18 cellular contexts compared by ENCODE assay signal in the genomic region with DNA sequence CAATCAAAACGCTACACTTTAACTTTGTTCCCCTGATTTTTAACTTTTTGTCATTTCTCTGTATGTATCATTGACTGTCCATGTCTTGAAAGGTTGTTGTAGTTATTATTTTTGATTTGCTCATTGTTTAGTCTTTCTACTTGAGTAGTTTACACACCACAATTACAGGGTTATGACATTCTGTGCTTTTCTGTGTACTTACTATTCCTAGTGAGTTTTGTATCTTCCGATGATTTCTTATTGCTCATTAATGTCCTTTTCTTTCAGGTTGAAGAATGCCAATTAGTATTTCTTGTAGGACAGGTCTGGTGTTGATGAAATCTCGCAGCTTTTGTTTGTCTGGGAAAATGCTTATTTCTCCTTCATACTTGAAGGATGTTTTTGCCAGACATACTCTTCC.
DNase-seq lines count a peak whose midpoint lies in the region; ATAC-seq, FAIRE-seq and TF ChIP-seq lines count a peak whose summit lies in the region.
"Had no signal": no experiment of that assay in that cellular context is flagged by ENCODE, and none has a peak within 500 bp of the region (broad histone marks: within the 10 kb centered on the region; RNA-seq: fewer than 3 reads in every experiment).

No MANE protein-coding gene starts in this region.

- no peaks in the 10 kb centered on the region for H4K20me1 ChIP-seq in GM23338 (replicated peaks; ENCODE audit: insufficient read depth)
- no peaks in the 10 kb centered on the region for H4K20me1 ChIP-seq in H1 (replicated peaks in 1 of 2; ENCODE audit: control insufficient read depth in 1 of 2, insufficient read depth in 2 of 2, low read length in 2 of 2)

- no peaks in the 10 kb centered on the region for H3F3A ChIP-seq in GM23338 (replicated peaks; ENCODE audit: low read depth)

- ATAC-seq in GM23338, result no peak
- no peak for ATAC-seq in pancreas
- ATAC-seq in GM21717 (IDR thresholded peaks at IDR 0.05; ENCODE audit: unreplicated experiment), result no peak

- no peak overlapping the region for H3K4ac ChIP-seq in H1 (replicated peaks; ENCODE audit: insufficient read length, low read depth, low read length)

- no peak overlapping the region for H3K56ac ChIP-seq in H1 (replicated peaks; ENCODE audit: insufficient read length, low read depth, low read length)

- no peak overlapping the region for H3K27ac ChIP-seq in GM23338 (ENCODE audit: low read depth)
- no peak overlapping the region for H3K27ac ChIP-seq in H1 (ENCODE audit: low read depth, low read length)
- H3K27ac ChIP-seq in pancreas, result no peak overlapping the region

- POLR2A ChIA-PET in H1 (lab: Charles Lee; ENCODE audit: partially characterized antibody), result no interaction called here

- DNase-seq in GM12891 (ENCODE audit: insufficient read length, low spot score) (no peak), GM23338 (ENCODE audit: low spot score) (no peak), H1 (ENCODE audit: low read depth in 1 of 2, low spot score in 2 of 2) (no peak), pancreas (no peak), GDM1 (lab: John Stamatoyannopoulos, UW) (no peak), AML-193 (lab: John Stamatoyannopoulos, UW) (no peak), SW480 (ENCODE audit: low spot score) (no peak)
- DNase-seq: ACHN; C1 segment of cervical spinal cord; Calu3; CD4-positive, alpha-beta T cell; DMS79 treated with DMSO at 0.1 percent for 48 hours; EL; HCEC 1CT; HFFc6 had no signal

- TF ChIP-seq POLR2A in GM12891 (IDR thresholded peaks at IDR 0.05; ENCODE audit: low read depth, low read length), result no peak
- TF ChIP-seq POLR2A in H1 (IDR thresholded peaks at IDR 0.05; ENCODE audit: control extremely low read depth in 1 of 2, low read depth in 2 of 2, low read length in 2 of 2), result no peak

- no peaks in the 10 kb centered on the region for H3K79me1 ChIP-seq in H1 (ENCODE audit: low read depth, low read length)

- H3K9ac ChIP-seq in H1 (replicated peaks in 1 of 4; ENCODE audit: extremely low read depth in 1 of 4, low read depth in 3 of 4, low read length in 3 of 4), result no peak overlapping the region

- no peak overlapping the region for H2BK120ac ChIP-seq in H1 (replicated peaks; ENCODE audit: low read depth, low read length)

- no peak overlapping the region for H2BK20ac ChIP-seq in H1 (ENCODE audit: low read length)

- H2BK12ac ChIP-seq in H1 (ENCODE audit: low read depth, low read length), result no peak overlapping the region

- H3K4me3 ChIP-seq in GM23338 (no peak overlapping the region), H1 (ENCODE audit: extremely low read depth in 1 of 4, insufficient read depth in 2 of 4, low read depth in 3 of 4, low read length in 4 of 4) (no peak overlapping the region), pancreas (no peak overlapping the region)

- no peaks in the 10 kb centered on the region for H3K9me2 ChIP-seq in GM23338 (ENCODE audit: insufficient read depth)

- no peak overlapping the region for H3K14ac ChIP-seq in H1 (ENCODE audit: insufficient read length)

- H4K91ac ChIP-seq in H1 (replicated peaks; ENCODE audit: insufficient read length, low read length), result no peak overlapping the region

- no peak for TF ChIP-seq RAD21 in H1 (IDR thresholded peaks at IDR 0.05 in 1 of 2, conservative IDR thresholded peaks at IDR 0.05 in 1 of 2; ENCODE audit: low read depth in 2 of 2, low read length in 2 of 2)

- H2AK5ac ChIP-seq in H1 (ENCODE audit: low read depth, low read length), result no peak overlapping the region

- CTCF ChIA-PET in H1 (lab: Charles Lee; ENCODE audit: partially characterized antibody), result no interaction called here

- intact Hi-C loops in pancreas (cut with DNase I), result no loop called here

- H3K27me3 ChIP-seq in GM23338 (ENCODE audit: insufficient read depth) (no peaks in the 10 kb centered on the region), H1 (replicated peaks in 1 of 4; ENCODE audit: control insufficient read depth in 3 of 4, extremely low read depth in 1 of 4, insufficient read depth in 3 of 4, low read length in 3 of 4) (no peaks in the 10 kb centered on the region), pancreas (no peaks in the 10 kb centered on the region)

- H3K23ac ChIP-seq in H1 (ENCODE audit: insufficient read length), result no peak overlapping the region

- H3K9me3 Mint-ChIP-seq in GM23338, result no peaks in the 10 kb centered on the region
- H3K9me3 Mint-ChIP-seq: CD4-positive, alpha-beta T cell; HFFc6 had no signal

- no peak overlapping the region for H2BK5ac ChIP-seq in H1 (ENCODE audit: low read depth, low read length)

- no peak overlapping the region for H4K8ac ChIP-seq in H1 (ENCODE audit: extremely low read depth, insufficient read depth, low read length)

- H3K27ac Mint-ChIP-seq in GM23338, result no peak overlapping the region
- H3K27ac Mint-ChIP-seq: B cell; CD4-positive, alpha-beta T cell; HFFc6 had no signal

- TF ChIP-seq CTCF in GM23338 (conservative IDR thresholded peaks at IDR 0.05; ENCODE audit: low read depth in 2 of 2) (no peak), H1 (IDR thresholded peaks at IDR 0.05; ENCODE audit: control extremely low read depth in 1 of 3, insufficient read depth in 1 of 3, low read depth in 1 of 3, low read length in 3 of 3) (no peak), pancreas (IDR thresholded peaks at IDR 0.05) (no peak)

- H3K4me2 ChIP-seq in GM23338 (no peak overlapping the region), H1 (ENCODE audit: insufficient read depth in 1 of 2, low read depth in 2 of 2, low read length in 2 of 2) (no peak overlapping the region)

- H3K4me1 Mint-ChIP-seq in GM23338, result no peaks in the 10 kb centered on the region
- H3K4me1 Mint-ChIP-seq: B cell had no signal

- no peak overlapping the region for H3K4me3 Mint-ChIP-seq in GM23338
- H3K4me3 Mint-ChIP-seq: B cell; CD4-positive, alpha-beta T cell; HFFc6 had no signal

- no peak for TF ChIP-seq EP300 in H1 (IDR thresholded peaks at IDR 0.05; ENCODE audit: borderline replicate concordance in 1 of 2, low read depth in 2 of 2, low read length in 2 of 2)

- H3K9me3 ChIP-seq in H1 (ENCODE audit: insufficient read depth in 2 of 2, low read depth in 1 of 2, low read length in 1 of 2) (no peaks in the 10 kb centered on the region), pancreas (no peaks in the 10 kb centered on the region)

- no peaks in the 10 kb centered on the region for H3K36me3 Mint-ChIP-seq in GM23338 (ENCODE audit: low read depth)

- H3K36me3 ChIP-seq in GM23338 (ENCODE audit: insufficient read depth) (no peaks in the 10 kb centered on the region), H1 (ENCODE audit: control insufficient read depth in 2 of 4, insufficient read depth in 4 of 4, low read length in 3 of 4) (no peaks in the 10 kb centered on the region), pancreas (no peaks in the 10 kb centered on the region)

- H3K4me1 ChIP-seq in GM23338 (ENCODE audit: insufficient read depth) (no peaks in the 10 kb centered on the region), H1 (replicated peaks in 1 of 4; ENCODE audit: control insufficient read depth in 3 of 4, insufficient read depth in 4 of 4, low read length in 3 of 4) (no peaks in the 10 kb centered on the region), pancreas (no peaks in the 10 kb centered on the region)

- H3K79me2 ChIP-seq in GM23338 (replicated peaks; ENCODE audit: insufficient read depth) (no peaks in the 10 kb centered on the region), H1 (ENCODE audit: control insufficient read depth in 1 of 2, insufficient read depth in 2 of 2, low read length in 2 of 2) (no peaks in the 10 kb centered on the region)

- H3K23me2 ChIP-seq in H1 (ENCODE audit: low read depth, low read length), result no peaks in the 10 kb centered on the region

- 73% methylated on average over 3 of the region's 3 CpGs; no CpG with 5 or more reads in 1 of the 2 experiments for WGBS in H1 (ENCODE audit: extremely low coverage in 1 of 2, insufficient coverage in 1 of 2, insufficient read length in 1 of 2, insufficient replicate concordance in 2 of 2, low coverage in 1 of 2, low lambda C conversion rate in 2 of 2, missing lambda C conversion rate in 1 of 2), 2 experiments
- 84 to 91% methylated on average over 3 of the region's 3 CpGs for WGBS in pancreas, 2 donors

- H2AFZ ChIP-seq in GM23338 (peak overlapping the region; percentile 68; the same call in 1 of the 2 replicates), H1 (ENCODE audit: low read length) (no peak overlapping the region)

- FAIRE-seq in GM12891 (lab: Jason Lieb, UNC), result peak; percentile 62
- peak; percentile 89 for FAIRE-seq in H1 (lab: Jason Lieb, UNC)
- peak; percentile 5 for FAIRE-seq in pancreas (lab: Jason Lieb, UNC)
- FAIRE-seq: G401.6 had no signal

- H3K18ac ChIP-seq in H1 (ENCODE audit: extremely low read depth, low read length), result no peak overlapping the region

- H4K5ac ChIP-seq in H1 (ENCODE audit: insufficient read length, low read depth, low read length), result no peak overlapping the region

- H3K27me3 Mint-ChIP-seq in GM23338 (ENCODE audit: insufficient read depth, low read depth, poor library complexity), result no peaks in the 10 kb centered on the region

- H2BK15ac ChIP-seq in H1 (ENCODE audit: low read length), result no peak overlapping the region

TF ChIP-seq in GM12891, 5 proteins besides CTCF, POLR2A, EP300 and RAD21:
- TF ChIP-seq TAF1 (IDR thresholded peaks at IDR 0.05; ENCODE audit: low read depth, low read length) (no peak), SPI1 (IDR thresholded peaks at IDR 0.05; ENCODE audit: low read depth, low read length) (no peak), POLR2AphosphoS5 (IDR thresholded peaks at IDR 0.05; ENCODE audit: low read depth, low read length) (no peak), PAX5 (IDR thresholded peaks at IDR 0.05; ENCODE audit: insufficient read depth, low read length, severe bottlenecking) (no peak), POU2F2 (IDR thresholded peaks at IDR 0.05; ENCODE audit: low read depth, low read length) (no peak)

TF ChIP-seq in H1, 55 proteins besides CTCF, POLR2A, EP300 and RAD21 (continues in another document):
- TF ChIP-seq EGR1 (IDR thresholded peaks at IDR 0.05; ENCODE audit: borderline replicate concordance, low read depth, low read length), result no peak
- TF ChIP-seq KDM4A (IDR thresholded peaks at IDR 0.05; ENCODE audit: low read depth, low read length, severe bottlenecking), result no peak
- TF ChIP-seq RFX5 (IDR thresholded peaks at IDR 0.05; ENCODE audit: borderline replicate concordance, low read depth, low read length), result no peak
- TF ChIP-seq, protein P1, sequence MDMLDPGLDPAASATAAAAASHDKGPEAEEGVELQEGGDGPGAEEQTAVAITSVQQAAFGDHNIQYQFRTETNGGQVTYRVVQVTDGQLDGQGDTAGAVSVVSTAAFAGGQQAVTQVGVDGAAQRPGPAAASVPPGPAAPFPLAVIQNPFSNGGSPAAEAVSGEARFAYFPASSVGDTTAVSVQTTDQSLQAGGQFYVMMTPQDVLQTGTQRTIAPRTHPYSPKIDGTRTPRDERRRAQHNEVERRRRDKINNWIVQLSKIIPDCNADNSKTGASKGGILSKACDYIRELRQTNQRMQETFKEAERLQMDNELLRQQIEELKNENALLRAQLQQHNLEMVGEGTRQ (IDR thresholded peaks at IDR 0.05; ENCODE audit: low read length), result no peak
- no peak for TF ChIP-seq POU5F1 (IDR thresholded peaks at IDR 0.05; ENCODE audit: low read depth, low read length)
- no peak for TF ChIP-seq SIN3A (conservative IDR thresholded peaks at IDR 0.05 in 1 of 2, IDR thresholded peaks at IDR 0.05 in 1 of 2; ENCODE audit: low read depth in 1 of 2, low read length in 2 of 2)
- no peak for TF ChIP-seq TBP (IDR thresholded peaks at IDR 0.05; ENCODE audit: low read depth, low read length)
- TF ChIP-seq SP4 (IDR thresholded peaks at IDR 0.05; ENCODE audit: low read length), result no peak
